In genomic region chr12:123026094-123026853, GRCh38 we compare ENCODE assay signal across 16 cellular contexts.
"Had no signal": no experiment of that assay in that cellular context is flagged by ENCODE, and none has a peak within 500 bp of the region (broad histone marks: within the 10 kb centered on the region; RNA-seq: fewer than 3 reads in every experiment).

No MANE protein-coding gene starts in this region.

- H3K27ac ChIP-seq: adrenal gland, coronary artery, esophagus squamous epithelium, right atrium auricular region, tibial nerve had no signal

- H3K4me3 Mint-ChIP-seq: activated B cell treated with CpG ODN at 0.5 μM for 24 hours; activated CD4-positive, alpha-beta T cell treated with anti-CD3 and anti-CD28 coated beads, Interleukin-2, amount 10 ng/mL, durations not matched to agents 7 days and 5 days; activated naive CD4-positive, alpha-beta T cell treated with anti-CD3 and anti-CD28 coated beads for 36 hours; natural killer cell treated with Interleukin-12 subunit alpha and Interleukin-12 subunit beta and Interleukin-15 and Interleukin-18, amount 100 ng/mL, for 72 hours had no signal

- H3K4me1 Mint-ChIP-seq: activated B cell treated with CpG ODN at 0.5 μM for 24 hours had no signal

- H3K9me3 Mint-ChIP-seq: activated B cell treated with CpG ODN at 0.5 μM for 24 hours; activated CD4-positive, alpha-beta T cell treated with anti-CD3 and anti-CD28 coated beads, Interleukin-2, amount 10 ng/mL, durations not matched to agents 7 days and 5 days; activated naive CD4-positive, alpha-beta T cell treated with anti-CD3 and anti-CD28 coated beads for 36 hours; natural killer cell treated with Interleukin-12 subunit alpha and Interleukin-12 subunit beta and Interleukin-15 and Interleukin-18, amount 100 ng/mL, for 72 hours had no signal

- H3K36me3 ChIP-seq: right atrium auricular region had no signal

- H3K27me3 ChIP-seq: adrenal gland, esophagus squamous epithelium, right atrium auricular region, tibial nerve had no signal

- H3K36me3 Mint-ChIP-seq: natural killer cell treated with Interleukin-12 subunit alpha and Interleukin-12 subunit beta and Interleukin-15 and Interleukin-18, amount 100 ng/mL, for 72 hours had no signal

- DNase-seq: activated B cell treated with CpG ODN at 0.5 μM for 24 hours; activated CD4-positive, alpha-beta T cell treated with anti-CD3 and anti-CD28 coated beads, Interleukin-2, amount 10 ng/mL, durations not matched to agents 7 days and 5 days; activated naive CD4-positive, alpha-beta T cell treated with anti-CD3 and anti-CD28 coated beads for 36 hours; adrenal gland; caudate nucleus; esophagus squamous epithelium; hippocampal formation; nucleus accumbens; stimulated activated CD4-positive, alpha-beta T cell treated with anti-CD3 and anti-CD28 coated beads, Interleukin-15, amount 100 ng/mL, for 24 hours; stimulated activated CD4-positive, alpha-beta T cell treated with anti-CD3 and anti-CD28 coated beads, Interleukin-4, amount 100 ng/mL, for 1 hour; stimulated activated naive CD4-positive, alpha-beta T cell treated with Interleukin-2 at 50 U/mL for 16 hours; substantia nigra had no signal

- H3K9me3 ChIP-seq: adrenal gland, esophagus squamous epithelium, right atrium auricular region, tibial nerve had no signal

- H3K27ac Mint-ChIP-seq: activated B cell treated with CpG ODN at 0.5 μM for 24 hours; activated CD4-positive, alpha-beta T cell treated with anti-CD3 and anti-CD28 coated beads, Interleukin-2, amount 10 ng/mL, durations not matched to agents 7 days and 5 days; activated naive CD4-positive, alpha-beta T cell treated with anti-CD3 and anti-CD28 coated beads for 36 hours; natural killer cell treated with Interleukin-12 subunit alpha and Interleukin-12 subunit beta and Interleukin-15 and Interleukin-18, amount 100 ng/mL, for 72 hours had no signal

- H3K27me3 Mint-ChIP-seq: activated B cell treated with CpG ODN at 0.5 μM for 24 hours; activated CD4-positive, alpha-beta T cell treated with anti-CD3 and anti-CD28 coated beads, Interleukin-2, amount 10 ng/mL, durations not matched to agents 7 days and 5 days; natural killer cell treated with Interleukin-12 subunit alpha and Interleukin-12 subunit beta and Interleukin-15 and Interleukin-18, amount 100 ng/mL, for 72 hours had no signal

- H3K4me1 ChIP-seq: adrenal gland, right atrium auricular region, tibial nerve had no signal

- H3K4me3 ChIP-seq: adrenal gland, coronary artery, esophagus squamous epithelium, right atrium auricular region, tibial nerve had no signal
